In genomic region chr11:17852246-17852645, GRCh38 we compare ENCODE assay signal across 15 cellular contexts.
A peak's percentile ranks its signal among the peaks of the same experiment; 100 is the strongest.
DNase-seq lines count a peak whose midpoint lies in the region; ATAC-seq, FAIRE-seq and TF ChIP-seq lines count a peak whose summit lies in the region.
"Had no signal": no experiment of that assay in that cellular context is flagged by ENCODE, and none has a peak within 500 bp of the region (broad histone marks: within the 10 kb centered on the region; RNA-seq: fewer than 3 reads in every experiment).

No MANE protein-coding gene starts in this region.

- in situ Hi-C loops in gastrocnemius medialis (cut with MboI; ENCODE audit: low sequenced_read_pairs in 4 of 4) = loop anchor here in 2 of 4 donors (10.0 kb wide), 1 partner anchor 123 kb away; no protein-coding TSS in a partner anchor

- intact Hi-C loops in gastrocnemius medialis (cut with DNase I; ENCODE audit: low total_unique reads) = no loop called here

- H3K27me3 ChIP-seq in bronchial epithelial cell (ENCODE audit: control insufficient read depth, insufficient read depth, low read length) = no peaks in the 10 kb centered on the region
- no peaks in the 10 kb centered on the region for H3K27me3 ChIP-seq in gastrocnemius medialis
- H3K27me3 ChIP-seq: BLaER1 treated with 17β-estradiol and CSF1 and Interleukin-3, amounts not matched to agents 10 nM and 100 nM had no signal

- no peak for TF ChIP-seq CTCF in bronchial epithelial cell (IDR thresholded peaks at IDR 0.05; ENCODE audit: insufficient read depth, low read length, severe bottlenecking)
- TF ChIP-seq CTCF in gastrocnemius medialis (IDR thresholded peaks at IDR 0.05 in 4 of 5, conservative IDR thresholded peaks at IDR 0.05 in 1 of 5) = no peak

- FAIRE-seq in bronchial epithelial cell (lab: Jason Lieb, UNC) = no peak
- FAIRE-seq: GM19239, HTR-8/SVneo had no signal

- H3K9me3 ChIP-seq in gastrocnemius medialis = no peaks in the 10 kb centered on the region
- H3K9me3 ChIP-seq: BLaER1 treated with 17β-estradiol and CSF1 and Interleukin-3, amounts not matched to agents 10 nM and 100 nM had no signal

- H3K4me3 ChIP-seq in bronchial epithelial cell (ENCODE audit: low read depth, low read length) (no peak overlapping the region), gastrocnemius medialis (no peak overlapping the region)
- H3K4me3 ChIP-seq: BLaER1 treated with 17β-estradiol and CSF1 and Interleukin-3, amounts not matched to agents 10 nM and 100 nM had no signal

- peaks cover 20 to 21% of the 10 kb centered on the region in 2 donors for H3K4me1 ChIP-seq in gastrocnemius medialis

- TF ChIP-seq POLR2A in gastrocnemius medialis (IDR thresholded peaks at IDR 0.05) = no peak

- H3K27ac ChIP-seq in gastrocnemius medialis = peak overlapping the region; percentile 50 to 72 (median 64)
- H3K27ac ChIP-seq: BLaER1 treated with 17β-estradiol and CSF1 and Interleukin-3, amounts not matched to agents 10 nM and 100 nM had no signal

- DNase-seq in M059J (ENCODE audit: low read depth) (peak; percentile 7), bronchial epithelial cell (ENCODE audit: low read depth) (peak; percentile 31), kidney tubule cell (ENCODE audit: low spot score) (peak; percentile 17), gastrocnemius medialis (no peak), NCI-H1092 (lab: John Stamatoyannopoulos, UW) (no peak)
- no peak for DNase-seq in stimulated activated CD4-positive, alpha-beta T cell treated with anti-CD3 and anti-CD28 coated beads, Interleukin-1b, Interleukin-23, amount 100 ng/mL, for 48 hours
- DNase-seq: ACHN; CD4-positive, CD25-positive, alpha-beta regulatory T cell; GF-D8; HCEC 1CT; HFFc6 had no signal

- H3K36me3 ChIP-seq in bronchial epithelial cell (ENCODE audit: control insufficient read depth, insufficient read depth, low read length) (no peaks in the 10 kb centered on the region), gastrocnemius medialis (no peaks in the 10 kb centered on the region)

- ATAC-seq in gastrocnemius medialis = peak; percentile 26 to 27
- no peak for ATAC-seq in GM21423 (IDR thresholded peaks at IDR 0.05; ENCODE audit: unreplicated experiment)

Comparison
In these comparisons a context has a peak if more than half of its experiments do, and no peak if none do; other contexts are left out.
1. DNase-seq: peak in M059J (single experiment), bronchial epithelial cell (single experiment) and kidney tubule cell (single experiment); none in gastrocnemius medialis (0 of 2), stimulated activated CD4-positive, alpha-beta T cell treated with anti-CD3 and anti-CD28 coated beads, Interleukin-1b, Interleukin-23, amount 100 ng/mL, for 48 hours (single experiment) and NCI-H1092 (single experiment).